17 cellular contexts compared by ENCODE assay signal in the genomic region with DNA sequence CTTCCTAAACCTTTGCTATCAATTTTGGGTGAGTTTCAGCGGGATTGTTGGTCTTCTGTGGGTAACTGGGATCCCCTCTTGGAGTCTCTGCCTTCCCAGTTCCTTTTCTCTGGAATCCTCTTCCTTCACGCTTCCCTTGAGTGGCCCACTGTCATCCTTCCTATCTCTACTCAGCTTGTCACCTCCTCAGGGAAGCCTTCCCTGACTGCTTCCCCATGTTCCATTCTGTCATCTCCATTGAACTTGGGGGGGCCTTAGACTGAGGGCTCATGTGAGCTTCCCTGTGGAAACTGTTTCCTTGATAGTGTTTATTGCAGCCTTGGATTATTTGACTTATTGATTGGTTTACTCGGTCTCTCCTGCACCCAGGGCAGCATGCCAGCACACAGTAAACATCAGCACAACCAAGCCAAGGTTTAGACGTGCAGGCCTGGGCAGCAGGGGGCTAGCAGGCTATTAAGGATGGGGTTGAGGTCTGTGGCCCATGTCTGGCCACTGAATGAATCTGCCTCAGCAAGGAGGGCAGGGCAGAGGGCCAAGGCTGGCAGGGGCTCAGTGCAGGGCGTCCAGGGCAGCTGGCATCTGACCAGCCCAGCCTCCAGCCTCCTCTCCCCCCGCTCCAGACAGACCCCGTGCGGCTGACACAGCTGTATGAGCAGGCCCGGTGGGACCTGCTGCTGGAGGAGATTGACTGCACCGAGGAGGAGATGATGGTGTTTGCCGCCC. TPM values are rescaled to one million over a fixed set of nuclear protein-coding genes. Genes with fewer than 3 reads are reported as not detected.
A peak's percentile ranks its signal among the peaks of the same experiment; 100 is the strongest.
DNase-seq lines count a peak whose midpoint lies in the region; ATAC-seq and TF ChIP-seq lines count a peak whose summit lies in the region.
"Had no signal": no experiment of that assay in that cellular context is flagged by ENCODE, and none has a peak within 500 bp of the region (broad histone marks: within the 10 kb centered on the region; RNA-seq: fewer than 3 reads in every experiment).

No MANE protein-coding gene starts in this region.

- H3K27ac Mint-ChIP-seq in activated CD4-positive, alpha-beta T cell treated with anti-CD3 and anti-CD28 coated beads, Interleukin-2, amount 10 ng/mL, durations not matched to agents 7 days and 5 days, result peak overlapping the region; percentile 64
- no peak overlapping the region for H3K27ac Mint-ChIP-seq in activated CD4-positive, alpha-beta T cell treated with anti-CD3 and anti-CD28 coated beads for 36 hours
- H3K27ac Mint-ChIP-seq: T-helper 2 cell treated with Interferon-gamma antibody and Interleukin-4, amounts not matched to agents 5 μg/mL and 100 μg/mL, for 36 hours had no signal

- peaks cover 26% of the 10 kb centered on the region for H3K36me3 Mint-ChIP-seq in activated CD4-positive, alpha-beta T cell treated with anti-CD3 and anti-CD28 coated beads, Interleukin-2, amount 10 ng/mL, durations not matched to agents 7 days and 5 days (ENCODE audit: low read depth)
- H3K36me3 Mint-ChIP-seq in activated CD4-positive, alpha-beta T cell treated with anti-CD3 and anti-CD28 coated beads for 36 hours (ENCODE audit: low read depth), result peaks cover 40% of the 10 kb centered on the region

- H3K4me1 Mint-ChIP-seq in activated CD4-positive, alpha-beta T cell treated with anti-CD3 and anti-CD28 coated beads, Interleukin-2, amount 10 ng/mL, durations not matched to agents 7 days and 5 days, result peaks cover 9% of the 10 kb centered on the region
- H3K4me1 Mint-ChIP-seq in activated CD4-positive, alpha-beta T cell treated with anti-CD3 and anti-CD28 coated beads for 36 hours, result peaks cover 10% of the 10 kb centered on the region

- intact Hi-C loops in activated CD4-positive, alpha-beta T cell treated with anti-CD3 and anti-CD28 coated beads for 36 hours (cut with DNase I, micrococcal nuclease), result no loop called here

- H3K27ac ChIP-seq in effector memory CD4-positive, alpha-beta T cell (ENCODE audit: insufficient read depth, low read length, poor library complexity, severe bottlenecking), result peak overlapping the region; percentile 21
- no peak overlapping the region for H3K27ac ChIP-seq in coronary artery

- H3K36me3 ChIP-seq in effector memory CD4-positive, alpha-beta T cell (ENCODE audit: control insufficient read depth, insufficient read depth, low read length), result peaks cover 50% of the 10 kb centered on the region

- CTCF ChIA-PET in activated CD4-positive, alpha-beta T cell treated with anti-CD3 and anti-CD28 coated beads, Interleukin-2, amount 10 ng/mL, durations not matched to agents 7 days and 5 days (lab: Charles Lee), result interaction anchor here (0.9 to 2.8 kb wide), 9 partner anchors 8 to 86 kb away, joined by 3 to 10 read pairs (median 3); partner anchors contain the start of genes DNAJC4 and ESRRA
- CTCF ChIA-PET in activated CD4-positive, alpha-beta T cell treated with anti-CD3 and anti-CD28 coated beads for 36 hours (lab: Charles Lee), result interaction anchor here (2.9 kb wide), 1 partner anchor 14 kb away, joined by 12 read pairs; no protein-coding TSS in a partner anchor

- DNase-seq in activated CD4-positive, alpha-beta T cell treated with anti-CD3 and anti-CD28 coated beads, Interleukin-2, amount 10 ng/mL, durations not matched to agents 7 days and 5 days, result no peak
- no peak for DNase-seq in activated CD4-positive, alpha-beta T cell treated with anti-CD3 and anti-CD28 coated beads for 36 hours
- DNase-seq in NCI-H1092 (lab: John Stamatoyannopoulos, UW) (peak; percentile 77), omental fat pad (ENCODE audit: low spot score) (no peak), NCI-H2081 treated with DMSO at 0.1 percent for 48 hours (lab: John Stamatoyannopoulos, UW) (no peak), coronary artery (ENCODE audit: low spot score) (no peak)
- no peak for DNase-seq in effector memory CD4-positive, alpha-beta T cell
- DNase-seq: activated CD4-positive, CD25-positive, alpha-beta regulatory T cell; CD4-positive, CD25-positive, alpha-beta regulatory T cell; head of caudate nucleus; mammary epithelial cell; MG63; NCI-H187; NCI-H524 treated with DMSO at 0.1 percent for 48 hours; SIG-M5 had no signal

- H3K9me3 ChIP-seq in effector memory CD4-positive, alpha-beta T cell (ENCODE audit: control insufficient read depth, low read length), result no peaks in the 10 kb centered on the region
- H3K9me3 ChIP-seq: MG63 had no signal

- no peaks in the 10 kb centered on the region for H3K9me3 Mint-ChIP-seq in activated CD4-positive, alpha-beta T cell treated with anti-CD3 and anti-CD28 coated beads, Interleukin-2, amount 10 ng/mL, durations not matched to agents 7 days and 5 days
- H3K9me3 Mint-ChIP-seq in activated CD4-positive, alpha-beta T cell treated with anti-CD3 and anti-CD28 coated beads for 36 hours (ENCODE audit: low read depth), result no peaks in the 10 kb centered on the region
- H3K9me3 Mint-ChIP-seq: CD4-positive, CD25-positive, alpha-beta regulatory T cell; T-helper 2 cell treated with Interferon-gamma antibody and Interleukin-4, amounts not matched to agents 5 μg/mL and 100 μg/mL, for 36 hours had no signal

- H3K27me3 ChIP-seq in effector memory CD4-positive, alpha-beta T cell (replicated peaks; ENCODE audit: control insufficient read depth, insufficient read depth, low read length, poor library complexity, severe bottlenecking), result no peaks in the 10 kb centered on the region
- H3K27me3 ChIP-seq: MG63 had no signal

- TF ChIP-seq CTCF in omental fat pad (IDR thresholded peaks at IDR 0.05) (no peak), coronary artery (IDR thresholded peaks at IDR 0.05) (no peak)

- no peaks in the 10 kb centered on the region for H3K27me3 Mint-ChIP-seq in activated CD4-positive, alpha-beta T cell treated with anti-CD3 and anti-CD28 coated beads, Interleukin-2, amount 10 ng/mL, durations not matched to agents 7 days and 5 days
- H3K27me3 Mint-ChIP-seq in activated CD4-positive, alpha-beta T cell treated with anti-CD3 and anti-CD28 coated beads for 36 hours, result no peaks in the 10 kb centered on the region
- H3K27me3 Mint-ChIP-seq: CD4-positive, CD25-positive, alpha-beta regulatory T cell had no signal

- no peaks in the 10 kb centered on the region for H3K4me1 ChIP-seq in effector memory CD4-positive, alpha-beta T cell (ENCODE audit: control insufficient read depth, insufficient read depth, low read length, poor library complexity, severe bottlenecking)

- no peak overlapping the region for H3K4me3 Mint-ChIP-seq in activated CD4-positive, alpha-beta T cell treated with anti-CD3 and anti-CD28 coated beads, Interleukin-2, amount 10 ng/mL, durations not matched to agents 7 days and 5 days
- H3K4me3 Mint-ChIP-seq in activated CD4-positive, alpha-beta T cell treated with anti-CD3 and anti-CD28 coated beads for 36 hours, result no peak overlapping the region
- H3K4me3 Mint-ChIP-seq: CD4-positive, CD25-positive, alpha-beta regulatory T cell; T-helper 2 cell treated with Interferon-gamma antibody and Interleukin-4, amounts not matched to agents 5 μg/mL and 100 μg/mL, for 36 hours had no signal

- POLR2A ChIA-PET in activated CD4-positive, alpha-beta T cell treated with anti-CD3 and anti-CD28 coated beads, Interleukin-2, amount 10 ng/mL, durations not matched to agents 7 days and 5 days (lab: Charles Lee), result no interaction called here
- POLR2A ChIA-PET in activated CD4-positive, alpha-beta T cell treated with anti-CD3 and anti-CD28 coated beads for 36 hours (lab: Charles Lee), result no interaction called here

- no peak for ATAC-seq in activated CD4-positive, alpha-beta T cell treated with anti-CD3 and anti-CD28 coated beads for 36 hours
- ATAC-seq in omental fat pad (ENCODE audit: low FRiP score) (peak; percentile 19), GM21786 (IDR thresholded peaks at IDR 0.05; ENCODE audit: unreplicated experiment) (no peak)

- no peak overlapping the region for H3K4me3 ChIP-seq in effector memory CD4-positive, alpha-beta T cell (ENCODE audit: insufficient read depth, low read depth, low read length, poor library complexity, severe bottlenecking)
- H3K4me3 ChIP-seq in coronary artery, result no peak overlapping the region
- H3K4me3 ChIP-seq: MG63 had no signal

RNA-seq across cellular contexts. Expression of gene TRPT1, which starts 7.2 kb away (rescaled TPM):
- 10 to 100 TPM; 20.0 to 26.5 TPM for total RNA-seq in activated CD4-positive, alpha-beta T cell treated with anti-CD3 and anti-CD28 coated beads, Interleukin-2, amount 10 ng/mL, durations not matched to agents 7 days and 5 days
- total RNA-seq in activated CD4-positive, alpha-beta T cell treated with anti-CD3 and anti-CD28 coated beads for 36 hours, result 10 to 100 TPM; 23.9 to 27.1 TPM
- 10 to 100 TPM; 26.3 to 56.6 (median 37.3) TPM for total RNA-seq in omental fat pad

RNA-seq across cellular contexts. Expression of gene NUDT22, which starts 7.3 kb away (rescaled TPM):
- 10 to 100 TPM; 70.2 to 82.1 TPM for total RNA-seq in activated CD4-positive, alpha-beta T cell treated with anti-CD3 and anti-CD28 coated beads, Interleukin-2, amount 10 ng/mL, durations not matched to agents 7 days and 5 days
- 10 to 100 TPM; 61.8 to 74.1 TPM for total RNA-seq in activated CD4-positive, alpha-beta T cell treated with anti-CD3 and anti-CD28 coated beads for 36 hours
- 10 to 100 TPM; 22.8 to 47.8 (median 38.0) TPM for total RNA-seq in omental fat pad

RNA-seq across cellular contexts. Expression of gene DNAJC4, which starts 11.6 kb away (rescaled TPM):
- total RNA-seq in activated CD4-positive, alpha-beta T cell treated with anti-CD3 and anti-CD28 coated beads, Interleukin-2, amount 10 ng/mL, durations not matched to agents 7 days and 5 days, result 10 to 100 TPM; 39.5 to 40.5 TPM
- total RNA-seq in activated CD4-positive, alpha-beta T cell treated with anti-CD3 and anti-CD28 coated beads for 36 hours, result 10 to 100 TPM; 21.9 to 23.1 TPM
- 10 to 100 TPM; 19.2 to 25.8 (median 21.6) TPM for total RNA-seq in omental fat pad

RNA-seq across cellular contexts. Expression of gene FERMT3, which starts 12.3 kb away (rescaled TPM):
- total RNA-seq in activated CD4-positive, alpha-beta T cell treated with anti-CD3 and anti-CD28 coated beads, Interleukin-2, amount 10 ng/mL, durations not matched to agents 7 days and 5 days, result 100 to 1,000 TPM; 190 to 207 TPM
- 100 to 1,000 TPM; 182 to 184 TPM for total RNA-seq in activated CD4-positive, alpha-beta T cell treated with anti-CD3 and anti-CD28 coated beads for 36 hours
- total RNA-seq in omental fat pad, result 100 to 1,000 TPM in 1 of 4 donors, 10 to 100 TPM in 3; 35.0 to 101 (median 45.6) TPM

RNA-seq across cellular contexts. Expression of gene VEGFB, which starts 15.6 kb away (rescaled TPM):
- 10 to 100 TPM; 51.1 to 60.3 TPM for total RNA-seq in activated CD4-positive, alpha-beta T cell treated with anti-CD3 and anti-CD28 coated beads, Interleukin-2, amount 10 ng/mL, durations not matched to agents 7 days and 5 days
- total RNA-seq in activated CD4-positive, alpha-beta T cell treated with anti-CD3 and anti-CD28 coated beads for 36 hours, result 10 to 100 TPM; 80.0 to 80.3 TPM
- 100 to 1,000 TPM in 3 of 4 donors, 10 to 100 TPM in 1; 89.2 to 172 (median 149) TPM for total RNA-seq in omental fat pad
